In genomic region chr1:172356620-172357019, GRCh38 we compare ENCODE assay signal across 11 cellular contexts.
A peak's percentile ranks its signal among the peaks of the same experiment; 100 is the strongest.
DNase-seq lines count a peak whose midpoint lies in the region; ATAC-seq and TF ChIP-seq lines count a peak whose summit lies in the region.
"Had no signal": no experiment of that assay in that cellular context is flagged by ENCODE, and none has a peak within 500 bp of the region (broad histone marks: within the 10 kb centered on the region; RNA-seq: fewer than 3 reads in every experiment).

No MANE protein-coding gene starts in this region.

- no peaks in the 10 kb centered on the region for H3K27me3 ChIP-seq in CD4-positive, alpha-beta T cell (ENCODE audit: control insufficient read depth, insufficient read depth, low read length)

- no peak overlapping the region for H3K27ac ChIP-seq in CD4-positive, alpha-beta T cell (ENCODE audit: low read depth, low read length)
- H3K27ac ChIP-seq: WERI-Rb-1 had no signal

- DNase-seq in CD4-positive, alpha-beta T cell: no peak
- peak; percentile 92 for DNase-seq in M059J (ENCODE audit: low read depth)
- peak; percentile 65 for DNase-seq in cerebellar cortex (ENCODE audit: low spot score)
- no peak for DNase-seq in natural killer cell treated with Interleukin-12 subunit alpha and Interleukin-12 subunit beta and Interleukin-15 and Interleukin-18, amount 100 ng/mL, for 72 hours (ENCODE audit: low spot score)
- DNase-seq in stimulated activated CD4-positive, alpha-beta T cell treated with anti-CD3 and anti-CD28 coated beads, Interleukin-15, amount 100 ng/mL, for 24 hours: no peak
- no peak for DNase-seq in stimulated activated naive B cell treated with anti-CD40 and anti-IgM and Interleukin-4, amounts not matched to agents 10 μg/mL and 1 μg/mL and 100 μg/mL, for 72 hours
- DNase-seq: anterior cingulate cortex, NCI-H510A, WERI-Rb-1 had no signal

- H3K36me3 Mint-ChIP-seq in CD4-positive, alpha-beta T cell (ENCODE audit: low read depth): no peaks in the 10 kb centered on the region
- H3K36me3 Mint-ChIP-seq in natural killer cell treated with Interleukin-12 subunit alpha and Interleukin-12 subunit beta and Interleukin-15 and Interleukin-18, amount 100 ng/mL, for 72 hours: no peaks in the 10 kb centered on the region
- no peaks in the 10 kb centered on the region for H3K36me3 Mint-ChIP-seq in stimulated activated naive B cell treated with anti-CD40 and anti-IgM and Interleukin-4, amounts not matched to agents 10 μg/mL and 1 μg/mL and 100 μg/mL, for 72 hours

- TF ChIP-seq CTCF in CD4-positive, alpha-beta T cell (IDR thresholded peaks at IDR 0.05): no peak

- H3K4me3 Mint-ChIP-seq in CD4-positive, alpha-beta T cell: no peak overlapping the region
- H3K4me3 Mint-ChIP-seq in natural killer cell treated with Interleukin-12 subunit alpha and Interleukin-12 subunit beta and Interleukin-15 and Interleukin-18, amount 100 ng/mL, for 72 hours: peak overlapping the region; percentile 18
- no peak overlapping the region for H3K4me3 Mint-ChIP-seq in stimulated activated naive B cell treated with anti-CD40 and anti-IgM and Interleukin-4, amounts not matched to agents 10 μg/mL and 1 μg/mL and 100 μg/mL, for 72 hours

- ATAC-seq in CD4-positive, alpha-beta T cell (ENCODE audit: poor library complexity): no peak
- ATAC-seq in natural killer cell treated with Interleukin-12 subunit alpha and Interleukin-12 subunit beta and Interleukin-15 and Interleukin-18, amount 100 ng/mL, for 72 hours: no peak
- no peak for ATAC-seq in HG02884 (IDR thresholded peaks at IDR 0.05; ENCODE audit: unreplicated experiment)
- ATAC-seq in stimulated activated naive B cell treated with anti-CD40 and anti-IgM and Interleukin-4, amounts not matched to agents 10 μg/mL and 1 μg/mL and 100 μg/mL, for 72 hours (replicated peaks): no peak
- ATAC-seq in activated CD4-positive, CD25-positive, alpha-beta regulatory T cell treated with anti-CD3 and anti-CD28 coated beads, Interleukin-2, amount 50 U/mL, for 24 hours: no peak

- intact Hi-C loops in CD4-positive, alpha-beta T cell (cut with DNase I, micrococcal nuclease): no loop called here

- H3K9me3 ChIP-seq in CD4-positive, alpha-beta T cell (ENCODE audit: control insufficient read depth, low read length): no peaks in the 10 kb centered on the region

- no peaks in the 10 kb centered on the region for H3K9me3 Mint-ChIP-seq in CD4-positive, alpha-beta T cell
- H3K9me3 Mint-ChIP-seq in natural killer cell treated with Interleukin-12 subunit alpha and Interleukin-12 subunit beta and Interleukin-15 and Interleukin-18, amount 100 ng/mL, for 72 hours: peaks cover 7% of the 10 kb centered on the region
- no peaks in the 10 kb centered on the region for H3K9me3 Mint-ChIP-seq in stimulated activated naive B cell treated with anti-CD40 and anti-IgM and Interleukin-4, amounts not matched to agents 10 μg/mL and 1 μg/mL and 100 μg/mL, for 72 hours

- H3K27me3 Mint-ChIP-seq in CD4-positive, alpha-beta T cell: no peaks in the 10 kb centered on the region
- H3K27me3 Mint-ChIP-seq in natural killer cell treated with Interleukin-12 subunit alpha and Interleukin-12 subunit beta and Interleukin-15 and Interleukin-18, amount 100 ng/mL, for 72 hours: no peaks in the 10 kb centered on the region
- no peaks in the 10 kb centered on the region for H3K27me3 Mint-ChIP-seq in stimulated activated naive B cell treated with anti-CD40 and anti-IgM and Interleukin-4, amounts not matched to agents 10 μg/mL and 1 μg/mL and 100 μg/mL, for 72 hours

- peak overlapping the region; percentile 91 for H3K27ac Mint-ChIP-seq in CD4-positive, alpha-beta T cell
- peak overlapping the region; percentile 90 to 96 for H3K27ac Mint-ChIP-seq in natural killer cell treated with Interleukin-12 subunit alpha and Interleukin-12 subunit beta and Interleukin-15 and Interleukin-18, amount 100 ng/mL, for 72 hours
- no peak overlapping the region for H3K27ac Mint-ChIP-seq in stimulated activated naive B cell treated with anti-CD40 and anti-IgM and Interleukin-4, amounts not matched to agents 10 μg/mL and 1 μg/mL and 100 μg/mL, for 72 hours

- H3K4me1 Mint-ChIP-seq in CD4-positive, alpha-beta T cell (ENCODE audit: low read depth): peaks cover 33% of the 10 kb centered on the region
- peaks cover 52 to 53% of the 10 kb centered on the region in 2 donors for H3K4me1 Mint-ChIP-seq in natural killer cell treated with Interleukin-12 subunit alpha and Interleukin-12 subunit beta and Interleukin-15 and Interleukin-18, amount 100 ng/mL, for 72 hours (ENCODE audit: low read depth in 2 of 2)
- H3K4me1 Mint-ChIP-seq in stimulated activated naive B cell treated with anti-CD40 and anti-IgM and Interleukin-4, amounts not matched to agents 10 μg/mL and 1 μg/mL and 100 μg/mL, for 72 hours: peaks cover 14 to 29% of the 10 kb centered on the region in 2 donors

- POLR2A ChIA-PET in CD4-positive, alpha-beta T cell (lab: Charles Lee): no interaction called here

- CTCF ChIA-PET in CD4-positive, alpha-beta T cell (lab: Charles Lee): no interaction called here

Comparison
In these comparisons a context has a peak if more than half of its experiments do, and no peak if none do; other contexts are left out.
1. DNase-seq: peak in M059J (single experiment) and cerebellar cortex (single experiment); none in CD4-positive, alpha-beta T cell (0 of 10), natural killer cell treated with Interleukin-12 subunit alpha and Interleukin-12 subunit beta and Interleukin-15 and Interleukin-18, amount 100 ng/mL, for 72 hours (single experiment), stimulated activated CD4-positive, alpha-beta T cell treated with anti-CD3 and anti-CD28 coated beads, Interleukin-15, amount 100 ng/mL, for 24 hours (single experiment) and stimulated activated naive B cell treated with anti-CD40 and anti-IgM and Interleukin-4, amounts not matched to agents 10 μg/mL and 1 μg/mL and 100 μg/mL, for 72 hours (single experiment).